In the genomic region with DNA sequence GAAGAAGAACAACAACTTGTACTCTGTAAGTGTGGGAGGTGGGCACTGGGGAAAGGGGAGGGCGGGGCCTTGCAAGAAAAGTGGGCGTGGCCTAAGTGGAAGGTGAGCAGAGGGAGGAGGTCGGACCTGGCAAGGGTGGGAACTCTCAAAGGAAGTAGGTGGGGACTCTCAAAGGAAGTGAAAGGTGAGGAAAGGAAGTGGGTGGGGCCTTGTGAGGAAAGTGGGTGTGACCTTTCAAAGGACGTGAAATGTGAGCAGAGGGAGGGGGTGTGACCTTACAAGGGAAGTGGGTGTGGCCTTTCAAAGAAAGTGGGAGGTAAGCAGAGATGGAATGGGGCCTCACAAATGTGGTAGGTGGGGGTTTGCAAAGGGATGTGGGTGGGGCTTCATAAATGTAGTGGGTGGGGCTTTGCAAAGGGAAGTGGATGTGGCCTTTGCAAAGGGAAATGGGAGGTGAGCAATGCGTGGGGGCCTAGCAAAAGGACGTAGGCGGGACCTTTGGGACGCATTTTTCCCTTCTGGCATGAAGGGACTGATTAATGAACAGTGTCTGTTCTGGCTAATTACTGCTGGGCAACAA, we compare ENCODE assay signal across 9 cellular contexts. TPM values are rescaled to one million over a fixed set of nuclear protein-coding genes. Genes with fewer than 3 reads are reported as not detected.
DNase-seq lines count a peak whose midpoint lies in the region; ATAC-seq, FAIRE-seq and TF ChIP-seq lines count a peak whose summit lies in the region.
"Had no signal": no experiment of that assay in that cellular context is flagged by ENCODE, and none has a peak within 500 bp of the region (broad histone marks: within the 10 kb centered on the region; RNA-seq: fewer than 3 reads in every experiment).

No MANE protein-coding gene starts in this region.

- H3K36me3 ChIP-seq in RWPE2 (ENCODE audit: low read depth) = no peaks in the 10 kb centered on the region
- H3K36me3 ChIP-seq in naive thymus-derived CD4-positive, alpha-beta T cell (ENCODE audit: control insufficient read depth in 2 of 3, insufficient read depth in 3 of 3, low read length in 3 of 3) = no peaks in the 10 kb centered on the region

- POLR2A ChIA-PET in naive thymus-derived CD4-positive, alpha-beta T cell (lab: Charles Lee) = no interaction called here

- peaks cover 13% of the 10 kb centered on the region for H3K9me3 Mint-ChIP-seq in activated naive CD4-positive, alpha-beta T cell treated with anti-CD3 and anti-CD28 coated beads for 36 hours
- peaks cover 0 to 41% (median 9%) of the 10 kb centered on the region in 11 donors for H3K9me3 Mint-ChIP-seq in naive thymus-derived CD4-positive, alpha-beta T cell

- no peaks in the 10 kb centered on the region for H3K4me1 ChIP-seq in RWPE2 (ENCODE audit: insufficient read depth, poor library complexity, severe bottlenecking)
- peaks cover 4 to 8% of the 10 kb centered on the region in 2 donors for H3K4me1 ChIP-seq in naive thymus-derived CD4-positive, alpha-beta T cell (ENCODE audit: control insufficient read depth in 2 of 2, insufficient read depth in 2 of 2, low read length in 2 of 2)

- H3K9me3 ChIP-seq in RWPE2 (ENCODE audit: severe bottlenecking) = no peaks in the 10 kb centered on the region
- H3K9me3 ChIP-seq in naive thymus-derived CD4-positive, alpha-beta T cell (ENCODE audit: control insufficient read depth in 2 of 3, low read length in 3 of 3) = peaks cover 0 to 8% (median 0%) of the 10 kb centered on the region in 3 experiments

- peak overlapping the region; percentile 21 for H3K27ac Mint-ChIP-seq in activated naive CD4-positive, alpha-beta T cell treated with anti-CD3 and anti-CD28 coated beads for 36 hours
- H3K27ac Mint-ChIP-seq in naive thymus-derived CD4-positive, alpha-beta T cell = peak overlapping the region in 8 of 9 donors; percentile 33 to 88 (median 74)

- H3K4me1 Mint-ChIP-seq in activated naive CD4-positive, alpha-beta T cell treated with anti-CD3 and anti-CD28 coated beads for 36 hours (ENCODE audit: low read depth) = peaks cover 7% of the 10 kb centered on the region
- H3K4me1 Mint-ChIP-seq in naive thymus-derived CD4-positive, alpha-beta T cell = peaks cover 0 to 26% (median 11%) of the 10 kb centered on the region in 7 donors

- CTCF ChIA-PET in activated naive CD4-positive, alpha-beta T cell treated with anti-CD3 and anti-CD28 coated beads for 36 hours (lab: Charles Lee) = interaction anchor here (0.7 to 1.2 kb wide), 2 partner anchors 174 to 429 kb away, joined by 4 read pairs; no protein-coding TSS in a partner anchor
- CTCF ChIA-PET in naive thymus-derived CD4-positive, alpha-beta T cell (lab: Charles Lee) = no interaction called here

- H3K4me3 Mint-ChIP-seq in activated naive CD4-positive, alpha-beta T cell treated with anti-CD3 and anti-CD28 coated beads for 36 hours = no peak overlapping the region
- peak overlapping the region in 9 of 10 donors; percentile 19 to 75 (median 38) for H3K4me3 Mint-ChIP-seq in naive thymus-derived CD4-positive, alpha-beta T cell

- H3K4me3 ChIP-seq in RWPE2 (ENCODE audit: severe bottlenecking) = no peak overlapping the region
- H3K4me3 ChIP-seq in naive thymus-derived CD4-positive, alpha-beta T cell (ENCODE audit: low read length) = peak overlapping the region; percentile 13

- intact Hi-C loops in activated naive CD4-positive, alpha-beta T cell treated with anti-CD3 and anti-CD28 coated beads for 36 hours (cut with micrococcal nuclease) = loop anchor here (2.0 kb wide), 1 partner anchor 51 kb away; the partner anchor contains the start of gene RFX2
- intact Hi-C loops in naive thymus-derived CD4-positive, alpha-beta T cell (cut with micrococcal nuclease) = no loop called here

- TF ChIP-seq CTCF in RWPE2 (IDR thresholded peaks at IDR 0.05; ENCODE audit: poor library complexity, severe bottlenecking) = no peak

- ATAC-seq in RWPE2 (ENCODE audit: low read depth) (peak; percentile 51), HG03045 (IDR thresholded peaks at IDR 0.05; ENCODE audit: unreplicated experiment) (no peak), GM21381 (IDR thresholded peaks at IDR 0.05; ENCODE audit: unreplicated experiment) (no peak)
- ATAC-seq in naive thymus-derived CD4-positive, alpha-beta T cell = peak; percentile 89

- FAIRE-seq in H54 (lab: Jason Lieb, UNC) = no peak
- FAIRE-seq: G401.6 had no signal

- no peaks in the 10 kb centered on the region for H3K36me3 Mint-ChIP-seq in activated naive CD4-positive, alpha-beta T cell treated with anti-CD3 and anti-CD28 coated beads for 36 hours (ENCODE audit: low read depth)
- peaks cover 0 to 7% (median 0%) of the 10 kb centered on the region in 5 donors for H3K36me3 Mint-ChIP-seq in naive thymus-derived CD4-positive, alpha-beta T cell

- H3K27ac ChIP-seq in RWPE2 (ENCODE audit: poor library complexity, severe bottlenecking) = no peak overlapping the region
- no peak overlapping the region for H3K27ac ChIP-seq in naive thymus-derived CD4-positive, alpha-beta T cell (ENCODE audit: low read depth, low read length)

- TF ChIP-seq POLR2A in H54 (IDR thresholded peaks at IDR 0.05; ENCODE audit: low read depth, low read length) = no peak

- no peaks in the 10 kb centered on the region for H3K27me3 Mint-ChIP-seq in activated naive CD4-positive, alpha-beta T cell treated with anti-CD3 and anti-CD28 coated beads for 36 hours (ENCODE audit: low read depth)
- peaks cover 0 to 2% (median 0%) of the 10 kb centered on the region in 5 donors for H3K27me3 Mint-ChIP-seq in naive thymus-derived CD4-positive, alpha-beta T cell

- no peaks in the 10 kb centered on the region for H3K27me3 ChIP-seq in RWPE2 (ENCODE audit: insufficient read depth, poor library complexity, severe bottlenecking)
- H3K27me3 ChIP-seq in naive thymus-derived CD4-positive, alpha-beta T cell (ENCODE audit: control insufficient read depth in 2 of 2, insufficient read depth in 2 of 2, low read length in 2 of 2) = no peaks in the 10 kb centered on the region

- peak; percentile 66 for DNase-seq in SIG-M5 treated with dmso at 0.1 percent for 504 hours (lab: John Stamatoyannopoulos, UW; ENCODE audit: unreplicated experiment)
- no peak for DNase-seq in SIG-M5 (lab: John Stamatoyannopoulos, UW)
- peak; percentile 76 for DNase-seq in RWPE2 (ENCODE audit: low spot score)
- DNase-seq in activated naive CD4-positive, alpha-beta T cell treated with anti-CD3 and anti-CD28 coated beads for 36 hours = peak; percentile 76
- peak; percentile 10 to 94 (median 78) for DNase-seq in naive thymus-derived CD4-positive, alpha-beta T cell
- no peak for DNase-seq in H54 (ENCODE audit: insufficient read length, low spot score)

RNA-seq across cellular contexts. Expression of gene ACSBG2, which starts 25.9 kb away (rescaled TPM):
- total RNA-seq in activated naive CD4-positive, alpha-beta T cell treated with anti-CD3 and anti-CD28 coated beads for 36 hours = not detected
- total RNA-seq in naive thymus-derived CD4-positive, alpha-beta T cell = not detected
- not detected for polyA plus RNA-seq in naive thymus-derived CD4-positive, alpha-beta T cell

RNA-seq across cellular contexts. Expression of gene RFX2, which starts 51.1 kb away (rescaled TPM):
- total RNA-seq in activated naive CD4-positive, alpha-beta T cell treated with anti-CD3 and anti-CD28 coated beads for 36 hours = 1 to 10 TPM; 4.7 to 6.0 TPM
- 10 to 100 TPM in 1 of 5 experiments, 1 to 10 TPM in 4; 4.0 to 18.4 (median 8.4) TPM for total RNA-seq in naive thymus-derived CD4-positive, alpha-beta T cell
- 1 to 10 TPM; 3.8 to 8.0 TPM for polyA plus RNA-seq in naive thymus-derived CD4-positive, alpha-beta T cell

Comparison
In these comparisons a context has a peak if more than half of its experiments do, and no peak if none do; other contexts are left out.
1. DNase-seq: peak in SIG-M5 treated with dmso at 0.1 percent for 504 hours (single experiment), RWPE2 (single experiment), activated naive CD4-positive, alpha-beta T cell treated with anti-CD3 and anti-CD28 coated beads for 36 hours (single experiment) and naive thymus-derived CD4-positive, alpha-beta T cell (9 of 9); none in SIG-M5 (single experiment) and H54 (single experiment).
2. ATAC-seq: peak in RWPE2 (single experiment) and naive thymus-derived CD4-positive, alpha-beta T cell (single experiment); none in HG03045 (single experiment) and GM21381 (single experiment).